15 cellular contexts compared by ENCODE assay signal in genomic region chr1:222124602-222125001, GRCh38.
DNase-seq lines count a peak whose midpoint lies in the region; ATAC-seq and TF ChIP-seq lines count a peak whose summit lies in the region.
"Had no signal": no experiment of that assay in that cellular context is flagged by ENCODE, and none has a peak within 500 bp of the region (broad histone marks: within the 10 kb centered on the region; RNA-seq: fewer than 3 reads in every experiment).

No MANE protein-coding gene starts in this region.

- peaks cover 7% of the 10 kb centered on the region for H3K4me1 ChIP-seq in endodermal cell (ENCODE audit: control insufficient read depth, insufficient read depth, low read length)
- H3K4me1 ChIP-seq: heart left ventricle, spleen had no signal

- H3K36me3 Mint-ChIP-seq in endodermal cell (ENCODE audit: low read depth) (peaks cover 6% of the 10 kb centered on the region), progenitor cell of endocrine pancreas (ENCODE audit: insufficient read depth) (no peaks in the 10 kb centered on the region)
- no peaks in the 10 kb centered on the region for H3K36me3 Mint-ChIP-seq in activated naive CD4-positive, alpha-beta T cell treated with anti-CD3 and anti-CD28 coated beads, Interleukin-2, amount 50 U/mL, for 72 hours

- peak; percentile 11 for TF ChIP-seq CTCF in GM06990 (IDR thresholded peaks at IDR 0.05; ENCODE audit: insufficient read depth, low read length, poor library complexity, severe bottlenecking)
- TF ChIP-seq CTCF in endodermal cell (conservative IDR thresholded peaks at IDR 0.05): peak; percentile 86
- peak; percentile 39 for TF ChIP-seq CTCF in progenitor cell of endocrine pancreas (IDR thresholded peaks at IDR 0.05; ENCODE audit: unreplicated experiment)

- H3K36me3 ChIP-seq in GM06990 (ENCODE audit: control insufficient read depth, insufficient read depth, low read length): no peaks in the 10 kb centered on the region
- H3K36me3 ChIP-seq in endodermal cell (ENCODE audit: control insufficient read depth, insufficient read depth, low read length): no peaks in the 10 kb centered on the region
- H3K36me3 ChIP-seq: heart left ventricle, spleen had no signal

- no peak overlapping the region for H3K27ac ChIP-seq in endodermal cell (ENCODE audit: low read depth, low read length)
- H3K27ac ChIP-seq: heart left ventricle, spleen had no signal

- 43 to 53% methylated on average over 1 of the region's 1 CpG for WGBS in endodermal cell (ENCODE audit: insufficient coverage in 1 of 2, insufficient read length in 1 of 2), 2 experiments

- H3K27me3 ChIP-seq in GM06990 (replicated peaks; ENCODE audit: control insufficient read depth, insufficient read depth, low read length) (no peaks in the 10 kb centered on the region), endodermal cell (ENCODE audit: control insufficient read depth, insufficient read depth, low read length, poor library complexity, severe bottlenecking) (no peaks in the 10 kb centered on the region)
- H3K27me3 ChIP-seq: spleen had no signal

- no peak overlapping the region for H3K9ac ChIP-seq in endodermal cell (ENCODE audit: extremely low read depth, low read length, poor library complexity, severe bottlenecking)

- H3K4me3 ChIP-seq in GM06990 (replicated peaks; ENCODE audit: low read depth, low read length) (no peak overlapping the region), endodermal cell (ENCODE audit: low read length) (no peak overlapping the region)
- H3K4me3 ChIP-seq: heart left ventricle, spleen had no signal

- H3K9me3 Mint-ChIP-seq in endodermal cell (peaks cover 9% of the 10 kb centered on the region), progenitor cell of endocrine pancreas (ENCODE audit: low read depth) (peaks cover 4% of the 10 kb centered on the region)
- H3K9me3 Mint-ChIP-seq in activated naive CD4-positive, alpha-beta T cell treated with anti-CD3 and anti-CD28 coated beads, Interleukin-2, amount 50 U/mL, for 72 hours: no peaks in the 10 kb centered on the region
- H3K9me3 Mint-ChIP-seq: activated T-helper 17 cell treated with anti-CD3 and anti-CD28 coated beads, Interleukin-2, amount 50 U/mL, for 72 hours; dendritic cell treated with granulocyte-macrophage colony-stimulating factor and Interleukin-4, amounts not matched to agents 40 ng/mL and 50 ng/mL, for 4 days had no signal

- DNase-seq in GM06990 (ENCODE audit: extremely low read depth, insufficient read length) (no peak), NCI-H524 (lab: John Stamatoyannopoulos, UW) (peak; percentile 57 to 86), endodermal cell (peak; percentile 74), progenitor cell of endocrine pancreas (ENCODE audit: low spot score, unreplicated experiment) (no peak), superior temporal gyrus (ENCODE audit: extremely low spot score) (no peak), HK-2 (ENCODE audit: unreplicated experiment) (no peak)
- no peak for DNase-seq in activated naive CD4-positive, alpha-beta T cell treated with anti-CD3 and anti-CD28 coated beads, Interleukin-2, amount 50 U/mL, for 72 hours (ENCODE audit: low spot score in 2 of 2)
- DNase-seq: activated CD4-positive, CD25-positive, alpha-beta regulatory T cell; DMS79 treated with DMSO at 0.1 percent for 48 hours; heart left ventricle; NCI-H1417 treated with DMSO at 0.1 percent for 48 hours; spleen; stimulated activated CD8-positive, alpha-beta memory T cell treated with anti-CD3 and anti-CD28 coated beads, Interleukin-4, amount 100 ng/mL, for 48 hours had no signal

- ATAC-seq in activated naive CD4-positive, alpha-beta T cell treated with anti-CD3 and anti-CD28 coated beads, Interleukin-2, amount 50 U/mL, for 72 hours: no peak
- ATAC-seq: activated T-helper 17 cell treated with anti-CD3 and anti-CD28 coated beads, Interleukin-2, amount 50 U/mL, for 72 hours; heart left ventricle had no signal

- H3K4me1 Mint-ChIP-seq in endodermal cell (peaks cover 25% of the 10 kb centered on the region), progenitor cell of endocrine pancreas (ENCODE audit: low read depth) (peaks cover 2% of the 10 kb centered on the region)
- H3K4me1 Mint-ChIP-seq: activated T-helper 17 cell treated with anti-CD3 and anti-CD28 coated beads, Interleukin-2, amount 50 U/mL, for 72 hours had no signal

- H3K27ac Mint-ChIP-seq in endodermal cell (no peak overlapping the region), progenitor cell of endocrine pancreas (no peak overlapping the region)
- H3K27ac Mint-ChIP-seq in activated naive CD4-positive, alpha-beta T cell treated with anti-CD3 and anti-CD28 coated beads, Interleukin-2, amount 50 U/mL, for 72 hours: no peak overlapping the region
- H3K27ac Mint-ChIP-seq: activated T-helper 17 cell treated with anti-CD3 and anti-CD28 coated beads, Interleukin-2, amount 50 U/mL, for 72 hours; dendritic cell treated with granulocyte-macrophage colony-stimulating factor and Interleukin-4, amounts not matched to agents 40 ng/mL and 50 ng/mL, for 4 days had no signal

- H3K9me3 ChIP-seq in endodermal cell (ENCODE audit: control insufficient read depth, low read length): peaks cover 15% of the 10 kb centered on the region
- H3K9me3 ChIP-seq: heart left ventricle, spleen had no signal

- H3K27me3 Mint-ChIP-seq in endodermal cell (ENCODE audit: insufficient read depth) (peaks cover 2% of the 10 kb centered on the region), progenitor cell of endocrine pancreas (no peaks in the 10 kb centered on the region)
- H3K27me3 Mint-ChIP-seq: dendritic cell treated with granulocyte-macrophage colony-stimulating factor and Interleukin-4, amounts not matched to agents 40 ng/mL and 50 ng/mL, for 4 days had no signal

- H3K4me3 Mint-ChIP-seq in endodermal cell (no peak overlapping the region), progenitor cell of endocrine pancreas (ENCODE audit: low read depth) (no peak overlapping the region)
- H3K4me3 Mint-ChIP-seq: activated T-helper 17 cell treated with anti-CD3 and anti-CD28 coated beads, Interleukin-2, amount 50 U/mL, for 72 hours; dendritic cell treated with granulocyte-macrophage colony-stimulating factor and Interleukin-4, amounts not matched to agents 40 ng/mL and 50 ng/mL, for 4 days had no signal

Comparison
In these comparisons a context has a peak if more than half of its experiments do, and no peak if none do; other contexts are left out.
1. DNase-seq: peak in NCI-H524 (2 of 2) and endodermal cell (single experiment); none in GM06990 (single experiment), progenitor cell of endocrine pancreas (single experiment), superior temporal gyrus (single experiment), HK-2 (single experiment) and activated naive CD4-positive, alpha-beta T cell treated with anti-CD3 and anti-CD28 coated beads, Interleukin-2, amount 50 U/mL, for 72 hours (0 of 2).
2. CTCF ChIP-seq: peak in every context shown above with its lines; median percentile 86 in endodermal cell; 39 in progenitor cell of endocrine pancreas; 11 in GM06990.